In the genomic region with DNA sequence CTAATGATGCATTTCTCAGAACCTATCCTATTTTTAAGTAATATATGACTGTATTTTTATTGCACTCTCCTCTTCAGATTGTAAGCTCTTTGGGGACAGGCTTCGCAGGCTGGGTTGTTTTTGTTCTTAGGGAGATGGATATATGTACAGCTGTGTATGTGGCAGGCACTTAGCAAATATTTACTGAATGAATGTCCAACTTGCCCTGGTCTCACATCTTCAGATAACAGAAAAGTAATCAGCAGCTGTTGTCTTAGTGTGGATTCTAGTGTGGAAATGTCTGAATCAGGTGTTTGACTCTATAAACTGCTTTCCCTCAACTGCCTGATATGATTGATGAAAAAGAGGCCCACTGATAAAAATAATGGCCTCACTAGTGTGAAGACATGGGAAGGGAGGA, we compare ENCODE assay signal across 1 cellular context.
A peak's percentile ranks its signal among the peaks of the same experiment; 100 is the strongest.
TF ChIP-seq lines count a peak whose summit lies in the region.

No MANE protein-coding gene starts in this region.

TF ChIP-seq in HepG2, 621 proteins besides CTCF, POLR2A, EP300 and RAD21 (continued from another document and continues in another):
- peak; percentile 48 for TF ChIP-seq RERE (CRISPR knock-in tag; IDR thresholded peaks at IDR 0.05; ENCODE audit: low read depth)
- TF ChIP-seq TOE1 (CRISPR knock-in tag; IDR thresholded peaks at IDR 0.05): no peak
- no peak for TF ChIP-seq ZNF570 (CRISPR knock-in tag; IDR thresholded peaks at IDR 0.05; ENCODE audit: borderline replicate concordance)
- peak; percentile 89 for TF ChIP-seq GATA4 (IDR thresholded peaks at IDR 0.05; ENCODE audit: borderline replicate concordance, low read depth)
- TF ChIP-seq TRIM24 (CRISPR knock-in tag; IDR thresholded peaks at IDR 0.05): peak; percentile 49; the same call in 1 of the 2 replicates
- no peak for TF ChIP-seq NPAS2 (CRISPR knock-in tag; IDR thresholded peaks at IDR 0.05; ENCODE audit: borderline replicate concordance)
- TF ChIP-seq ZNF503 (CRISPR knock-in tag; IDR thresholded peaks at IDR 0.05): peak; percentile 80; the same call in 1 of the 2 replicates
- TF ChIP-seq ZZZ3 (CRISPR knock-in tag; IDR thresholded peaks at IDR 0.05; ENCODE audit: borderline replicate concordance): no peak
- no peak for TF ChIP-seq HNF4G (IDR thresholded peaks at IDR 0.05; ENCODE audit: borderline replicate concordance, low read depth, low read length)
- 0 out of 2 replicates have a peak, but pooled peaks have one; percentile 33 for TF ChIP-seq HNF4G (CRISPR knock-in tag; IDR thresholded peaks at IDR 0.05; ENCODE audit: borderline replicate concordance, low read depth)
- TF ChIP-seq ZNF652 (CRISPR knock-in tag; IDR thresholded peaks at IDR 0.05; ENCODE audit: borderline replicate concordance, low read depth): peak; percentile 35; the same call in 1 of the 2 replicates
- TF ChIP-seq, protein P1, sequence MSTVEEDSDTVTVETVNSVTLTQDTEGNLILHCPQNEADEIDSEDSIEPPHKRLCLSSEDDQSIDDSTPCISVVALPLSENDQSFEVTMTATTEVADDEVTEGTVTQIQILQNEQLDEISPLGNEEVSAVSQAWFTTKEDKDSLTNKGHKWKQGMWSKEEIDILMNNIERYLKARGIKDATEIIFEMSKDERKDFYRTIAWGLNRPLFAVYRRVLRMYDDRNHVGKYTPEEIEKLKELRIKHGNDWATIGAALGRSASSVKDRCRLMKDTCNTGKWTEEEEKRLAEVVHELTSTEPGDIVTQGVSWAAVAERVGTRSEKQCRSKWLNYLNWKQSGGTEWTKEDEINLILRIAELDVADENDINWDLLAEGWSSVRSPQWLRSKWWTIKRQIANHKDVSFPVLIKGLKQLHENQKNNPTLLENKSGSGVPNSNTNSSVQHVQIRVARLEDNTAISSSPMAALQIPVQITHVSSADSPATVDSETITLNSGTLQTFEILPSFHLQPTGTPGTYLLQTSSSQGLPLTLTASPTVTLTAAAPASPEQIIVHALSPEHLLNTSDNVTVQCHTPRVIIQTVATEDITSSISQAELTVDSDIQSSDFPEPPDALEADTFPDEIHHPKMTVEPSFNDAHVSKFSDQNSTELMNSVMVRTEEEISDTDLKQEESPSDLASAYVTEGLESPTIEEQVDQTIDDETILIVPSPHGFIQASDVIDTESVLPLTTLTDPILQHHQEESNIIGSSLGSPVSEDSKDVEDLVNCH (CRISPR knock-in tag; IDR thresholded peaks at IDR 0.05): no peak
- no peak for TF ChIP-seq DBP (CRISPR knock-in tag; IDR thresholded peaks at IDR 0.05; ENCODE audit: not compliant biosample characterization)
- TF ChIP-seq ZNF772 (CRISPR knock-in tag; IDR thresholded peaks at IDR 0.05): peak; percentile 79; the same call in 1 of the 2 replicates
- no peak for TF ChIP-seq PCBP2 (optimal IDR thresholded peaks at IDR 0.05; ENCODE audit: low read depth, low read length, poor library complexity, severe bottlenecking)
- no peak for TF ChIP-seq ZNF660 (CRISPR knock-in tag; IDR thresholded peaks at IDR 0.05; ENCODE audit: borderline replicate concordance, low read depth)
- 0 out of 2 replicates have a peak, but pooled peaks have one; percentile 42 for TF ChIP-seq SOX13 (IDR thresholded peaks at IDR 0.05)
- peak in 1 of 2 experiments; percentile 87; a peak in 2 of 4 replicates for TF ChIP-seq SOX13 (CRISPR knock-in tag; conservative IDR thresholded peaks at IDR 0.05 in 1 of 2, IDR thresholded peaks at IDR 0.05 in 1 of 2)
- no peak for TF ChIP-seq BORCS8-MEF2B (CRISPR knock-in tag; IDR thresholded peaks at IDR 0.05)
- TF ChIP-seq ARNTL (CRISPR knock-in tag; IDR thresholded peaks at IDR 0.05): 0 out of 2 replicates have a peak, but pooled peaks have one; percentile 42
- TF ChIP-seq MIXL1 (CRISPR knock-in tag; IDR thresholded peaks at IDR 0.05): peak; percentile 73; the same call in 1 of the 2 replicates
- TF ChIP-seq ZNF576 (CRISPR knock-in tag; IDR thresholded peaks at IDR 0.05): no peak
- 0 out of 2 replicates have a peak, but pooled peaks have one; percentile 34 for TF ChIP-seq ZNF713 (CRISPR knock-in tag; IDR thresholded peaks at IDR 0.05)
- TF ChIP-seq, protein P2, sequence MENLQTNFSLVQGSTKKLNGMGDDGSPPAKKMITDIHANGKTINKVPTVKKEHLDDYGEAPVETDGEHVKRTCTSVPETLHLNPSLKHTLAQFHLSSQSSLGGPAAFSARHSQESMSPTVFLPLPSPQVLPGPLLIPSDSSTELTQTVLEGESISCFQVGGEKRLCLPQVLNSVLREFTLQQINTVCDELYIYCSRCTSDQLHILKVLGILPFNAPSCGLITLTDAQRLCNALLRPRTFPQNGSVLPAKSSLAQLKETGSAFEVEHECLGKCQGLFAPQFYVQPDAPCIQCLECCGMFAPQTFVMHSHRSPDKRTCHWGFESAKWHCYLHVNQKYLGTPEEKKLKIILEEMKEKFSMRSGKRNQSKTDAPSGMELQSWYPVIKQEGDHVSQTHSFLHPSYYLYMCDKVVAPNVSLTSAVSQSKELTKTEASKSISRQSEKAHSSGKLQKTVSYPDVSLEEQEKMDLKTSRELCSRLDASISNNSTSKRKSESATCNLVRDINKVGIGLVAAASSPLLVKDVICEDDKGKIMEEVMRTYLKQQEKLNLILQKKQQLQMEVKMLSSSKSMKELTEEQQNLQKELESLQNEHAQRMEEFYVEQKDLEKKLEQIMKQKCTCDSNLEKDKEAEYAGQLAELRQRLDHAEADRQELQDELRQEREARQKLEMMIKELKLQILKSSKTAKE (CRISPR knock-in tag; IDR thresholded peaks at IDR 0.05; ENCODE audit: borderline replicate concordance): peak; percentile 84; the same call in 1 of the 2 replicates
- peak; percentile 90; the same call in 1 of the 2 replicates for TF ChIP-seq ZNF609 (CRISPR knock-in tag; IDR thresholded peaks at IDR 0.05; ENCODE audit: borderline replicate concordance)
- TF ChIP-seq PPARG (CRISPR knock-in tag; conservative IDR thresholded peaks at IDR 0.05): peak; percentile 54; the same call in 1 of the 2 replicates
- peak; percentile 93 for TF ChIP-seq FOXO1 (CRISPR knock-in tag; IDR thresholded peaks at IDR 0.05)
- TF ChIP-seq SALL1 (CRISPR knock-in tag; IDR thresholded peaks at IDR 0.05): peak; percentile 44; the same call in 1 of the 2 replicates
- no peak for TF ChIP-seq NR2C2 (CRISPR knock-in tag; IDR thresholded peaks at IDR 0.05; ENCODE audit: borderline replicate concordance)
- TF ChIP-seq KDM1A (CRISPR knock-in tag; IDR thresholded peaks at IDR 0.05): peak; percentile 80; the same call in 1 of the 2 replicates
- TF ChIP-seq HMG20B (CRISPR knock-in tag; conservative IDR thresholded peaks at IDR 0.05): peak; percentile 68; the same call in 1 of the 2 replicates
- TF ChIP-seq ZNF292 (CRISPR knock-in tag; IDR thresholded peaks at IDR 0.05; ENCODE audit: borderline replicate concordance, low read depth): no peak
- peak; percentile 82 for TF ChIP-seq ELF3 (CRISPR knock-in tag; IDR thresholded peaks at IDR 0.05)
- TF ChIP-seq ZNF431 (CRISPR knock-in tag; IDR thresholded peaks at IDR 0.05; ENCODE audit: borderline replicate concordance, low read depth): no peak
- TF ChIP-seq MXD3 (CRISPR knock-in tag; IDR thresholded peaks at IDR 0.05): no peak
- TF ChIP-seq LCORL (IDR thresholded peaks at IDR 0.05): no peak
- TF ChIP-seq LCORL (CRISPR knock-in tag; IDR thresholded peaks at IDR 0.05): 0 out of 2 replicates have a peak, but pooled peaks have one; percentile 54
- no peak for TF ChIP-seq RNF2 (conservative IDR thresholded peaks at IDR 0.05; ENCODE audit: low read depth)
- peak; percentile 82 for TF ChIP-seq FOSL2 (CRISPR knock-in tag; IDR thresholded peaks at IDR 0.05)
